9 cellular contexts compared by ENCODE assay signal in the genomic region with DNA sequence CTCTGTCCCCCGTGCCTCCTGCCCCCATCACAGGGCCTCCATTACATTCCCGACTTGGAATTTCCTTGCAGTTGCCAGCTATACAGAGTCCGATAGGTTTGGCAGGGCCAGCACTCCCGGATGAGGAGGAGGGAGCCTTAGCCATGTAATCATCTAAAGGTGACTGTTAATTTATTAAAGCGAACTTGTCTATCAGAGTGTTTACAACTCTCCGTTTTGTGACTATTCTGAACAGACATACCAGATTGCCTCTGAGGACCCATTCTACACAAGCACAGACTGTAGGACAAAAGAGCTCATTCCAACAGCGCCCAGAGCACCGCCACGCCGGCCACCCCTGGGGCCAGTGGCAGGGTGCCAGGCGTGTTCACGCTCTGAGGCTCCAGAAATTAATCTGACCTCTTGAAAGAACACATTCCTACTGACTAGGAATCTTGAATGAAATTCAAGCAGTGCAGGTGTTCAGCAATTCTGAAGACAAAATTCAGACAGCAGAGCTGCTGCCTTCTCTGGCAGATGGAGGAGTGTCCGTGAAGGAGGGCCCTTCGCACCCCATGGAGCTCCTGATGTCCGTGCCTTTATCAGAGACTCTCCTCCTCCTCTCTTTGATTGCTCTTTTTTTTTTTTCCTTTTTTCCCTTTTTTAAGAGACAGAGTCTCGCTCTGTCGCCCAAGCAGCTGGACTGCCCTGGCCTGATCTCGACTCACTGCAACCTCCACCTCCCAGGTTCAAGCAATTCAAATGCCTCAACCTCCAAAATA. TPM values are rescaled to one million over a fixed set of nuclear protein-coding genes. Genes with fewer than 3 reads are reported as not detected.
A peak's percentile ranks its signal among the peaks of the same experiment; 100 is the strongest.
DNase-seq lines count a peak whose midpoint lies in the region; ATAC-seq and TF ChIP-seq lines count a peak whose summit lies in the region.
"Had no signal": no experiment of that assay in that cellular context is flagged by ENCODE, and none has a peak within 500 bp of the region (broad histone marks: within the 10 kb centered on the region; RNA-seq: fewer than 3 reads in every experiment).

No MANE protein-coding gene starts in this region.

- H3K9me3 Mint-ChIP-seq in stimulated activated effector memory CD8-positive, alpha-beta T cell treated with anti-CD3 and anti-CD28 coated beads, Interleukin-12 subunit alpha, Interleukin-12 subunit beta, amount 100 ng/mL, for 72 hours = no peaks in the 10 kb centered on the region
- no peaks in the 10 kb centered on the region for H3K9me3 Mint-ChIP-seq in CD4-positive, alpha-beta T cell
- H3K9me3 Mint-ChIP-seq: activated B cell treated with CpG ODN at 0.5 μM for 24 hours had no signal

- no peaks in the 10 kb centered on the region for H3K9me2 ChIP-seq in hepatocyte (replicated peaks; ENCODE audit: insufficient read depth)

- no peak for TF ChIP-seq CTCF in hepatocyte (IDR thresholded peaks at IDR 0.05; ENCODE audit: poor library complexity)
- TF ChIP-seq CTCF in CD4-positive, alpha-beta T cell (IDR thresholded peaks at IDR 0.05) = no peak

- intact Hi-C loops in CD4-positive, alpha-beta T cell (cut with DNase I, micrococcal nuclease) = no loop called here

- peaks cover 17% of the 10 kb centered on the region for H3K4me1 ChIP-seq in hepatocyte (ENCODE audit: insufficient read depth)

- peak overlapping the region; percentile 43 for H2AFZ ChIP-seq in hepatocyte

- no peak overlapping the region for H3K4me3 Mint-ChIP-seq in stimulated activated effector memory CD8-positive, alpha-beta T cell treated with anti-CD3 and anti-CD28 coated beads, Interleukin-12 subunit alpha, Interleukin-12 subunit beta, amount 100 ng/mL, for 72 hours
- no peak overlapping the region for H3K4me3 Mint-ChIP-seq in CD4-positive, alpha-beta T cell
- H3K4me3 Mint-ChIP-seq: activated B cell treated with CpG ODN at 0.5 μM for 24 hours had no signal

- peak overlapping the region; percentile 77 for H3K27ac ChIP-seq in hepatocyte
- H3K27ac ChIP-seq in CD4-positive, alpha-beta T cell (ENCODE audit: low read depth, low read length) = no peak overlapping the region

- H3K4me2 ChIP-seq in hepatocyte = peak overlapping the region; percentile 65

- POLR2A ChIA-PET in HEK293T (lab: Yijun Ruan, JAX) = no interaction called here
- POLR2A ChIA-PET in CD4-positive, alpha-beta T cell (lab: Charles Lee) = no interaction called here

- H3K27ac Mint-ChIP-seq in stimulated activated effector memory CD8-positive, alpha-beta T cell treated with anti-CD3 and anti-CD28 coated beads, Interleukin-12 subunit alpha, Interleukin-12 subunit beta, amount 100 ng/mL, for 72 hours = no peak overlapping the region
- H3K27ac Mint-ChIP-seq in CD4-positive, alpha-beta T cell = no peak overlapping the region
- H3K27ac Mint-ChIP-seq: activated B cell treated with CpG ODN at 0.5 μM for 24 hours had no signal

- CTCF ChIA-PET in HEK293T (lab: Yijun Ruan, JAX) = interaction anchor here (0.6 kb wide), 1 partner anchor 20 kb away, joined by 4 read pairs; no protein-coding TSS in a partner anchor
- CTCF ChIA-PET in CD4-positive, alpha-beta T cell (lab: Charles Lee) = no interaction called here

- 74% methylated on average over 18 of the region's 18 CpGs for WGBS in hepatocyte (ENCODE audit: low lambda C conversion rate, missing lambda C conversion rate)

- H3K27me3 ChIP-seq in hepatocyte = no peaks in the 10 kb centered on the region
- no peaks in the 10 kb centered on the region for H3K27me3 ChIP-seq in CD4-positive, alpha-beta T cell (ENCODE audit: control insufficient read depth, insufficient read depth, low read length)

- DNase-seq in HEK293T (ENCODE audit: extremely low spot score) (peak; percentile 12), astrocyte of the hippocampus (ENCODE audit: low read depth, low spot score) (peak; percentile 94), hepatocyte (ENCODE audit: low spot score) (peak; percentile 21), activated gamma-delta T cell treated with Interleukin-2 at 50 U/mL for 16 hours (no peak)
- no peak for DNase-seq in stimulated activated effector memory CD8-positive, alpha-beta T cell treated with anti-CD3 and anti-CD28 coated beads, Interleukin-12 subunit alpha, Interleukin-12 subunit beta, amount 100 ng/mL, for 72 hours (ENCODE audit: low spot score in 2 of 2)
- DNase-seq in stimulated activated CD4-positive, alpha-beta T cell treated with anti-CD3 and anti-CD28 coated beads, Interleukin-4, amount 100 ng/mL, for 4 hours = no peak
- no peak for DNase-seq in CD4-positive, alpha-beta T cell
- DNase-seq: activated B cell treated with CpG ODN at 0.5 μM for 24 hours had no signal

- no peaks in the 10 kb centered on the region for H3K4me1 Mint-ChIP-seq in stimulated activated effector memory CD8-positive, alpha-beta T cell treated with anti-CD3 and anti-CD28 coated beads, Interleukin-12 subunit alpha, Interleukin-12 subunit beta, amount 100 ng/mL, for 72 hours
- no peaks in the 10 kb centered on the region for H3K4me1 Mint-ChIP-seq in CD4-positive, alpha-beta T cell (ENCODE audit: low read depth)

- no peaks in the 10 kb centered on the region for H4K20me1 ChIP-seq in hepatocyte (ENCODE audit: insufficient read depth, poor library complexity, severe bottlenecking)

- no peaks in the 10 kb centered on the region for H3K79me2 ChIP-seq in hepatocyte

- H3K9me3 ChIP-seq in hepatocyte (ENCODE audit: low read depth) = no peaks in the 10 kb centered on the region
- H3K9me3 ChIP-seq in CD4-positive, alpha-beta T cell (ENCODE audit: control insufficient read depth, low read length) = no peaks in the 10 kb centered on the region

- H3K36me3 Mint-ChIP-seq in stimulated activated effector memory CD8-positive, alpha-beta T cell treated with anti-CD3 and anti-CD28 coated beads, Interleukin-12 subunit alpha, Interleukin-12 subunit beta, amount 100 ng/mL, for 72 hours = no peaks in the 10 kb centered on the region
- no peaks in the 10 kb centered on the region for H3K36me3 Mint-ChIP-seq in CD4-positive, alpha-beta T cell (ENCODE audit: low read depth)

- no peaks in the 10 kb centered on the region for H3K36me3 ChIP-seq in hepatocyte (replicated peaks; ENCODE audit: insufficient read depth, low read depth)

- H3K4me3 ChIP-seq in hepatocyte = no peak overlapping the region

- H3K27me3 Mint-ChIP-seq in CD4-positive, alpha-beta T cell = no peaks in the 10 kb centered on the region
- H3K27me3 Mint-ChIP-seq: activated B cell treated with CpG ODN at 0.5 μM for 24 hours had no signal

- ATAC-seq in stimulated activated effector memory CD8-positive, alpha-beta T cell treated with anti-CD3 and anti-CD28 coated beads, Interleukin-12 subunit alpha, Interleukin-12 subunit beta, amount 100 ng/mL, for 72 hours = peak; percentile 11
- ATAC-seq in GM21529 (IDR thresholded peaks at IDR 0.05; ENCODE audit: unreplicated experiment) = no peak
- ATAC-seq in CD4-positive, alpha-beta T cell (ENCODE audit: poor library complexity) = no peak

TF ChIP-seq in HEK293T, 16 proteins besides CTCF, POLR2A, EP300 and RAD21:
- TF ChIP-seq LEF1 (IDR thresholded peaks at IDR 0.05; ENCODE audit: borderline replicate concordance) (no peak), FOXK2 (IDR thresholded peaks at IDR 0.05) (no peak), SP1 (IDR thresholded peaks at IDR 0.05) (no peak), ZNF384 (IDR thresholded peaks at IDR 0.05) (no peak)

RNA-seq across cellular contexts. Expression of a gene that starts 58.1 kb away (rescaled TPM):
- 46.8 and 55.0 TPM in 2 replicates for total RNA-seq in hepatocyte
- 41.2 and 41.3 TPM in 2 replicates for polyA plus RNA-seq in hepatocyte
- total RNA-seq in CD4-positive, alpha-beta T cell = 1 to 10 TPM; 6.5 to 7.8 TPM

Comparison
In these comparisons a context has a peak if more than half of its experiments do, and no peak if none do; other contexts are left out.
1. DNase-seq: peak in HEK293T (single experiment), astrocyte of the hippocampus (single experiment) and hepatocyte (single experiment); none in stimulated activated effector memory CD8-positive, alpha-beta T cell treated with anti-CD3 and anti-CD28 coated beads, Interleukin-12 subunit alpha, Interleukin-12 subunit beta, amount 100 ng/mL, for 72 hours (0 of 2), activated gamma-delta T cell treated with Interleukin-2 at 50 U/mL for 16 hours (single experiment), stimulated activated CD4-positive, alpha-beta T cell treated with anti-CD3 and anti-CD28 coated beads, Interleukin-4, amount 100 ng/mL, for 4 hours (0 of 2) and CD4-positive, alpha-beta T cell (0 of 10).